ENCODE assay signal across 8 cellular contexts in genomic region chr18:2570772-2571199, GRCh38. TPM values are rescaled to one million over a fixed set of nuclear protein-coding genes. Genes with fewer than 3 reads are reported as not detected.
DNase-seq lines count a peak whose midpoint lies in the region; ATAC-seq and TF ChIP-seq lines count a peak whose summit lies in the region.

No MANE protein-coding gene starts in this region.

- DNase-seq in CD4-positive, alpha-beta memory T cell = peak in 1 of 5 donors; percentile 78
- DNase-seq in GM19240 (ENCODE audit: insufficient read length, low spot score) (peak; percentile 25), activated gamma-delta T cell (lab: John Stamatoyannopoulos, UW) (peak; percentile 19), fibroblast of villous mesenchyme (ENCODE audit: low read depth) (peak; percentile 78), tibial artery (peak; percentile 76 to 84)

- no peak for TF ChIP-seq CTCF in OCI-LY1 (IDR thresholded peaks at IDR 0.05; ENCODE audit: low read length)
- no peak for TF ChIP-seq CTCF in fibroblast of villous mesenchyme (IDR thresholded peaks at IDR 0.05; ENCODE audit: insufficient read depth, low read depth, low read length)
- TF ChIP-seq CTCF in neural cell (IDR thresholded peaks at IDR 0.05; ENCODE audit: poor library complexity, severe bottlenecking) = peak; percentile 42
- TF ChIP-seq CTCF in tibial artery (IDR thresholded peaks at IDR 0.05) = no peak

- TF ChIP-seq RAD21 in neural cell (conservative IDR thresholded peaks at IDR 0.05) = no peak

- H3K27ac Mint-ChIP-seq in CD4-positive, alpha-beta memory T cell = peak overlapping the region; percentile 99 to 100 (median 100)

- peaks cover 44% of the 10 kb centered on the region for H3K4me1 ChIP-seq in CD4-positive, alpha-beta memory T cell (ENCODE audit: insufficient read depth, low read length)
- H3K4me1 ChIP-seq in OCI-LY1 (ENCODE audit: insufficient read depth, low read length, severe bottlenecking) (peaks cover 37% of the 10 kb centered on the region), tibial artery (peaks cover 0 to 24% (median 17%) of the 10 kb centered on the region in 4 donors)

- TF ChIP-seq EP300 in neural cell (conservative IDR thresholded peaks at IDR 0.05; ENCODE audit: poor library complexity, severe bottlenecking) = no peak

- ATAC-seq in HG03354 (IDR thresholded peaks at IDR 0.05; ENCODE audit: poor library complexity, severe bottlenecking, unreplicated experiment) = peak; percentile 61

- peak overlapping the region; percentile 99 to 100 (median 100) for H3K4me3 Mint-ChIP-seq in CD4-positive, alpha-beta memory T cell

- H3K36me3 ChIP-seq in CD4-positive, alpha-beta memory T cell (ENCODE audit: insufficient read depth, low read length) = no peaks in the 10 kb centered on the region
- peaks cover 13% of the 10 kb centered on the region for H3K36me3 ChIP-seq in OCI-LY1 (ENCODE audit: insufficient read depth, low read length)
- H3K36me3 ChIP-seq in neural cell (ENCODE audit: insufficient read depth, low read length) = no peaks in the 10 kb centered on the region
- H3K36me3 ChIP-seq in tibial artery = peaks cover 0 to 6% (median 0%) of the 10 kb centered on the region in 3 donors

- H3K27me3 Mint-ChIP-seq in CD4-positive, alpha-beta memory T cell = no peaks in the 10 kb centered on the region

- H3K9ac ChIP-seq in OCI-LY1 (ENCODE audit: low read length) (peak overlapping the region; percentile 98), neural cell (ENCODE audit: low read length) (peak overlapping the region; percentile 87)

- peaks cover 0 to 8% (median 0%) of the 10 kb centered on the region in 8 donors for H3K9me3 Mint-ChIP-seq in CD4-positive, alpha-beta memory T cell

- no peaks in the 10 kb centered on the region for H3K27me3 ChIP-seq in CD4-positive, alpha-beta memory T cell (ENCODE audit: insufficient read depth, low read length)
- no peaks in the 10 kb centered on the region for H3K27me3 ChIP-seq in OCI-LY1 (ENCODE audit: insufficient read depth, low read length)
- no peaks in the 10 kb centered on the region for H3K27me3 ChIP-seq in neural cell (ENCODE audit: insufficient read depth, low read depth, low read length)
- no peaks in the 10 kb centered on the region for H3K27me3 ChIP-seq in tibial artery

- H4K20me1 ChIP-seq in OCI-LY1 (ENCODE audit: insufficient read depth, low read length) (no peaks in the 10 kb centered on the region), neural cell (ENCODE audit: insufficient read depth) (no peaks in the 10 kb centered on the region)

- H3K4me1 Mint-ChIP-seq in CD4-positive, alpha-beta memory T cell = peaks cover 41 to 71% (median 54%) of the 10 kb centered on the region in 4 donors

- CTCF ChIA-PET in CD4-positive, alpha-beta memory T cell (lab: Charles Lee; ENCODE audit: partially characterized antibody) = interaction anchor here (0.8 to 3.1 kb wide), 11 partner anchors 17 to 492 kb away, joined by 3 to 28 read pairs (median 4); partner anchors contain the start of gene SMCHD1

- no peaks in the 10 kb centered on the region for H3K9me3 ChIP-seq in CD4-positive, alpha-beta memory T cell (ENCODE audit: control insufficient read depth in 1 of 2, low read length in 2 of 2)
- H3K9me3 ChIP-seq in OCI-LY1 (ENCODE audit: low read length) (no peaks in the 10 kb centered on the region), neural cell (ENCODE audit: low read length) (no peaks in the 10 kb centered on the region), tibial artery (no peaks in the 10 kb centered on the region)

- H3K9me2 ChIP-seq in OCI-LY1 (ENCODE audit: low read depth, low read length) (no peaks in the 10 kb centered on the region), neural cell (ENCODE audit: insufficient read depth, low read length) (no peaks in the 10 kb centered on the region)

- intact Hi-C loops in CD4-positive, alpha-beta memory T cell (cut with micrococcal nuclease) = loop anchor here (1.0 to 2.0 kb wide), 5 partner anchors 18 to 676 kb away; partner anchors contain the start of genes MYL12A and SMCHD1
- intact Hi-C loops in tibial artery (cut with DNase I; ENCODE audit: low total_unique reads) = loop anchor here (5.0 kb wide), 1 partner anchor 82 kb away; no protein-coding TSS in a partner anchor

- POLR2A ChIA-PET in CD4-positive, alpha-beta memory T cell (lab: Charles Lee; ENCODE audit: partially characterized antibody) = interaction anchor here (0.6 to 8.6 kb wide), 27 partner anchors 8 to 1023 kb away, joined by 3 to 261 read pairs (median 4); partner anchors contain the start of gene SMCHD1

- H3K4me3 ChIP-seq in CD4-positive, alpha-beta memory T cell (ENCODE audit: low read length in 2 of 2) = peak overlapping the region; percentile 80 to 88
- H3K4me3 ChIP-seq in OCI-LY1 (ENCODE audit: low read depth, low read length, poor library complexity, severe bottlenecking) (peak overlapping the region; percentile 96), fibroblast of villous mesenchyme (ENCODE audit: low read depth, low read length) (peak overlapping the region; percentile 94), neural cell (ENCODE audit: low read length) (peak overlapping the region; percentile 77), tibial artery (peak overlapping the region; percentile 65 to 75)

- H2AFZ ChIP-seq in OCI-LY1 (ENCODE audit: low read length) (no peak overlapping the region), neural cell (ENCODE audit: low read depth, low read length) (peak overlapping the region; percentile 59)

- H3K4me2 ChIP-seq in OCI-LY1 (ENCODE audit: low read length) (peak overlapping the region; percentile 95), neural cell (ENCODE audit: low read length) (peak overlapping the region; percentile 36)

- H3K27ac ChIP-seq in CD4-positive, alpha-beta memory T cell (ENCODE audit: low read depth, low read length) = peak overlapping the region; percentile 99
- H3K27ac ChIP-seq in OCI-LY1 (ENCODE audit: low read depth, low read length, poor library complexity, severe bottlenecking) = peak overlapping the region; percentile 77
- peak overlapping the region; percentile 93 for H3K27ac ChIP-seq in neural cell (ENCODE audit: low read length)
- H3K27ac ChIP-seq in tibial artery = peak overlapping the region; percentile 97

- no peaks in the 10 kb centered on the region for H3F3A ChIP-seq in OCI-LY1 (ENCODE audit: insufficient read depth, low read length)
- H3F3A ChIP-seq in neural cell (ENCODE audit: insufficient read depth, low read length, poor library complexity, severe bottlenecking) = no peaks in the 10 kb centered on the region

- peaks cover 4 to 29% of the 10 kb centered on the region in 2 donors for H3K36me3 Mint-ChIP-seq in CD4-positive, alpha-beta memory T cell

- H3K79me2 ChIP-seq in OCI-LY1 (ENCODE audit: insufficient read depth, low read length) = peaks cover 38% of the 10 kb centered on the region
- H3K79me2 ChIP-seq in neural cell (replicated peaks; ENCODE audit: insufficient read depth, low read length) = peaks cover 38% of the 10 kb centered on the region

TF ChIP-seq in neural cell, 6 proteins besides CTCF, POLR2A, EP300 and RAD21:
- TF ChIP-seq SMC3 (conservative IDR thresholded peaks at IDR 0.05; ENCODE audit: poor library complexity) = peak; percentile 38
- TF ChIP-seq EZH2 (IDR thresholded peaks at IDR 0.05; ENCODE audit: borderline replicate concordance, insufficient read depth, low read length, poor library complexity, severe bottlenecking) = no peak
- TF ChIP-seq MXI1 (conservative IDR thresholded peaks at IDR 0.05; ENCODE audit: poor library complexity, severe bottlenecking) = no peak
- TF ChIP-seq TAF1 (IDR thresholded peaks at IDR 0.05; ENCODE audit: low read depth) = no peak
- TF ChIP-seq, protein P1, sequence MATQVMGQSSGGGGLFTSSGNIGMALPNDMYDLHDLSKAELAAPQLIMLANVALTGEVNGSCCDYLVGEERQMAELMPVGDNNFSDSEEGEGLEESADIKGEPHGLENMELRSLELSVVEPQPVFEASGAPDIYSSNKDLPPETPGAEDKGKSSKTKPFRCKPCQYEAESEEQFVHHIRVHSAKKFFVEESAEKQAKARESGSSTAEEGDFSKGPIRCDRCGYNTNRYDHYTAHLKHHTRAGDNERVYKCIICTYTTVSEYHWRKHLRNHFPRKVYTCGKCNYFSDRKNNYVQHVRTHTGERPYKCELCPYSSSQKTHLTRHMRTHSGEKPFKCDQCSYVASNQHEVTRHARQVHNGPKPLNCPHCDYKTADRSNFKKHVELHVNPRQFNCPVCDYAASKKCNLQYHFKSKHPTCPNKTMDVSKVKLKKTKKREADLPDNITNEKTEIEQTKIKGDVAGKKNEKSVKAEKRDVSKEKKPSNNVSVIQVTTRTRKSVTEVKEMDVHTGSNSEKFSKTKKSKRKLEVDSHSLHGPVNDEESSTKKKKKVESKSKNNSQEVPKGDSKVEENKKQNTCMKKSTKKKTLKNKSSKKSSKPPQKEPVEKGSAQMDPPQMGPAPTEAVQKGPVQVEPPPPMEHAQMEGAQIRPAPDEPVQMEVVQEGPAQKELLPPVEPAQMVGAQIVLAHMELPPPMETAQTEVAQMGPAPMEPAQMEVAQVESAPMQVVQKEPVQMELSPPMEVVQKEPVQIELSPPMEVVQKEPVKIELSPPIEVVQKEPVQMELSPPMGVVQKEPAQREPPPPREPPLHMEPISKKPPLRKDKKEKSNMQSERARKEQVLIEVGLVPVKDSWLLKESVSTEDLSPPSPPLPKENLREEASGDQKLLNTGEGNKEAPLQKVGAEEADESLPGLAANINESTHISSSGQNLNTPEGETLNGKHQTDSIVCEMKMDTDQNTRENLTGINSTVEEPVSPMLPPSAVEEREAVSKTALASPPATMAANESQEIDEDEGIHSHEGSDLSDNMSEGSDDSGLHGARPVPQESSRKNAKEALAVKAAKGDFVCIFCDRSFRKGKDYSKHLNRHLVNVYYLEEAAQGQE (IDR thresholded peaks at IDR 0.05; ENCODE audit: borderline replicate concordance) = peak; percentile 73
- TF ChIP-seq POLR2AphosphoS5 (IDR thresholded peaks at IDR 0.05) = no peak
TF ChIP-seq in neural cell: peak in this region for 2.

RNA-seq across cellular contexts. Expression of gene METTL4, which starts 0.5 kb away (rescaled TPM):
- total RNA-seq in CD4-positive, alpha-beta memory T cell = 10 to 100 TPM; 25.8 to 29.3 TPM
- polyA plus RNA-seq in CD4-positive, alpha-beta memory T cell = 10 to 100 TPM; 15.7 to 16.4 TPM
- total RNA-seq in fibroblast of villous mesenchyme = 8.7 and 15.1 TPM in 2 replicates
- 12.0 and 12.7 TPM in 2 replicates for polyA plus RNA-seq in neural cell
- 17.8 and 27.4 TPM in 2 replicates for polyA minus RNA-seq in neural cell

RNA-seq across cellular contexts. Expression of gene NDC80, which starts 0.6 kb away (rescaled TPM):
- 1 to 10 TPM; 3.8 to 6.2 TPM for total RNA-seq in CD4-positive, alpha-beta memory T cell
- 1 to 10 TPM; 2.1 to 6.4 TPM for polyA plus RNA-seq in CD4-positive, alpha-beta memory T cell
- 13.2 and 25.5 TPM in 2 replicates for total RNA-seq in fibroblast of villous mesenchyme
- polyA plus RNA-seq in neural cell = 1.7 and 1.9 TPM in 2 replicates
- 2.4 and 3.2 TPM in 2 replicates for polyA minus RNA-seq in neural cell
